In genomic region chr13:76473552-76474134, GRCh38 we compare ENCODE assay signal across 1 cellular context.
TF ChIP-seq lines count a peak whose summit lies in the region.

No MANE protein-coding gene starts in this region.

TF ChIP-seq in HepG2, 621 proteins besides CTCF, POLR2A, EP300 and RAD21 (continued from another document):
- TF ChIP-seq, protein P1, sequence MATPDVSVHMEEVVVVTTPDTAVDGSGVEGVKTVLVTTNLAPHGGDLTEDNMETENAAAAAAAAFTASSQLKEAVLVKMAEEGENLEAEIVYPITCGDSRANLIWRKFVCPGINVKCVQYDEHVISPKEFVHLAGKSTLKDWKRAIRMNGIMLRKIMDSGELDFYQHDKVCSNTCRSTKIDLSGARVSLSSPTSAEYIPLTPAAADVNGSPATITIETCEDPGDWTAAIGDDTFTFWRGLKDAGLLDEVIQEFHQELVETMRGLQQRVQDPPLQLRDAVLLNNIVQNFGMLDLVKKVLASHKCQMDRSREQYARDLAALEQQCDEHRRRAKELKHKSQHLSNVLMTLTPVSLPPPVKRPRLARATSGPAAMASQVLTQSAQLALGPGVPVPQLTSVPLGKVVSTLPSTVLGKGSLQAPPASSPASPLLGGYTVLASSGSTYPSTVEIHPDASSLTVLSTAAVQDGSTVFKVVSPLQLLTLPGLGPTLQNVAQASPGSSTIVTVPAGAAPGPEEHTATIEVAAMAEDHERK (CRISPR knock-in tag; IDR thresholded peaks at IDR 0.05; ENCODE audit: low read depth), result no peak
- TF ChIP-seq CEBPG (CRISPR knock-in tag; IDR thresholded peaks at IDR 0.05) (0 out of 2 replicates have a peak, but pooled peaks have one; percentile 14), RXRB (CRISPR knock-in tag; IDR thresholded peaks at IDR 0.05; ENCODE audit: borderline replicate concordance) (peak; percentile 28; the same call in 1 of the 2 replicates), SMC3 (IDR thresholded peaks at IDR 0.05; ENCODE audit: low read length) (peak; percentile 89)
